In genomic region chr18:5732318-5732717, GRCh38 we compare ENCODE assay signal across 19 cellular contexts.
DNase-seq lines count a peak whose midpoint lies in the region; ATAC-seq, FAIRE-seq and TF ChIP-seq lines count a peak whose summit lies in the region.
"Had no signal": no experiment of that assay in that cellular context is flagged by ENCODE, and none has a peak within 500 bp of the region (broad histone marks: within the 10 kb centered on the region; RNA-seq: fewer than 3 reads in every experiment).

No MANE protein-coding gene starts in this region.

- dilution Hi-C loops in IMR-90 (cut with HindIII; ENCODE audit: low sequenced_read_pairs, unreplicated experiment) = no loop called here

- POLR2A ChIA-PET in IMR-90 (lab: Charles Lee; ENCODE audit: unreplicated experiment) (no interaction called here), H1 (lab: Charles Lee; ENCODE audit: partially characterized antibody) (no interaction called here)

- H3K23ac ChIP-seq in IMR-90 (ENCODE audit: low read depth, low read length) (no peak overlapping the region), H1 (ENCODE audit: insufficient read length) (peak overlapping the region; percentile 19)

- no peak for TF ChIP-seq RAD21 in IMR-90 (IDR thresholded peaks at IDR 0.05; ENCODE audit: low read length)
- no peak for TF ChIP-seq RAD21 in H1 (IDR thresholded peaks at IDR 0.05 in 1 of 2, conservative IDR thresholded peaks at IDR 0.05 in 1 of 2; ENCODE audit: low read depth in 2 of 2, low read length in 2 of 2)

- TF ChIP-seq EP300 in H1 (IDR thresholded peaks at IDR 0.05; ENCODE audit: borderline replicate concordance in 1 of 2, low read depth in 2 of 2, low read length in 2 of 2) = no peak

- H4K8ac ChIP-seq in IMR-90 (ENCODE audit: low read depth in 2 of 2, low read length in 2 of 2) (no peak overlapping the region), H1 (ENCODE audit: extremely low read depth, insufficient read depth, low read length) (no peak overlapping the region)

- H2BK120ac ChIP-seq in IMR-90 (ENCODE audit: low read depth, low read length) = no peak overlapping the region
- no peak overlapping the region for H2BK120ac ChIP-seq in H1 (replicated peaks; ENCODE audit: low read depth, low read length)

- H3K36me3 ChIP-seq in IMR-90 (ENCODE audit: control insufficient read depth, insufficient read depth, low read length) (no peaks in the 10 kb centered on the region), H1 (ENCODE audit: control insufficient read depth in 2 of 4, insufficient read depth in 4 of 4, low read length in 3 of 4) (no peaks in the 10 kb centered on the region), upper lobe of right lung (no peaks in the 10 kb centered on the region)
- H3K36me3 ChIP-seq: HAP-1 had no signal

- WGBS in IMR-90 (ENCODE audit: extremely low coverage in 2 of 2, insufficient read length in 1 of 2), 2 experiments = 59% methylated on average over 3 of the region's 7 CpGs; no CpG with 5 or more reads in 1 of the 2 experiments
- 91% methylated on average over 7 of the region's 7 CpGs; no CpG with 5 or more reads in 1 of the 2 experiments for WGBS in H1 (ENCODE audit: extremely low coverage in 1 of 2, insufficient coverage in 1 of 2, insufficient read length in 1 of 2, insufficient replicate concordance in 2 of 2, low coverage in 1 of 2, low lambda C conversion rate in 2 of 2, missing lambda C conversion rate in 1 of 2), 2 experiments

- BruUV-seq in IMR-90 (replicated peaks; lab: Mats Ljungman, UMichigan) = no TSS peak

- H3K4me1 ChIP-seq in IMR-90 (ENCODE audit: control insufficient read depth, insufficient read depth, low read length) (no peaks in the 10 kb centered on the region), H1 (replicated peaks in 1 of 4; ENCODE audit: control insufficient read depth in 3 of 4, insufficient read depth in 4 of 4, low read length in 3 of 4) (0 out of 7 replicates have a peak, but pooled peaks cover 0 to 4% (median 0%) of the 10 kb centered on the region in 4 experiments), upper lobe of right lung (no peaks in the 10 kb centered on the region)
- H3K4me1 ChIP-seq: HAP-1 had no signal

- H4K5ac ChIP-seq in IMR-90 (ENCODE audit: low read depth, low read length) = no peak overlapping the region
- no peak overlapping the region for H4K5ac ChIP-seq in H1 (ENCODE audit: insufficient read length, low read depth, low read length)

- no peaks in the 10 kb centered on the region for H3K79me1 ChIP-seq in IMR-90 (ENCODE audit: low read depth in 1 of 2, low read length in 2 of 2)
- H3K79me1 ChIP-seq in H1 (ENCODE audit: low read depth, low read length) = 0 out of 2 replicates have a peak, but pooled peaks cover 2% of the 10 kb centered on the region

- H3K27ac ChIP-seq in IMR-90 (ENCODE audit: insufficient read depth, low read length) = no peak overlapping the region
- H3K27ac ChIP-seq in H1 (ENCODE audit: low read depth, low read length) = no peak overlapping the region
- no peak overlapping the region for H3K27ac ChIP-seq in upper lobe of right lung
- no peak overlapping the region for H3K27ac ChIP-seq in caudate nucleus (ENCODE audit: low read depth, low read length)

- in situ Hi-C loops in IMR-90 (cut with MboI; ENCODE audit: low sequenced_read_pairs) = no loop called here

- no peaks in the 10 kb centered on the region for H3K9me3 ChIP-seq in IMR-90 (ENCODE audit: control insufficient read depth, insufficient read depth, low read length)
- H3K9me3 ChIP-seq in H1 (ENCODE audit: insufficient read depth in 2 of 2, low read depth in 1 of 2, low read length in 1 of 2) = no peaks in the 10 kb centered on the region
- H3K9me3 ChIP-seq in upper lobe of right lung = no peaks in the 10 kb centered on the region
- H3K9me3 ChIP-seq: HAP-1 had no signal

- H3K27me3 ChIP-seq in IMR-90 (ENCODE audit: control insufficient read depth, insufficient read depth, low read length) (no peaks in the 10 kb centered on the region), H1 (replicated peaks in 1 of 4; ENCODE audit: control insufficient read depth in 3 of 4, extremely low read depth in 1 of 4, insufficient read depth in 3 of 4, low read length in 3 of 4) (no peaks in the 10 kb centered on the region), upper lobe of right lung (no peaks in the 10 kb centered on the region)

- TF ChIP-seq POLR2A in GM12891 (IDR thresholded peaks at IDR 0.05; ENCODE audit: low read depth, low read length) (no peak), IMR-90 (IDR thresholded peaks at IDR 0.05; ENCODE audit: low read depth, low read length) (no peak), H1 (IDR thresholded peaks at IDR 0.05; ENCODE audit: control extremely low read depth in 1 of 2, low read depth in 2 of 2, low read length in 2 of 2) (no peak)

- H3K14ac ChIP-seq in IMR-90 (replicated peaks; ENCODE audit: low read depth, low read length) (no peak overlapping the region), H1 (ENCODE audit: insufficient read length) (no peak overlapping the region)

- TF ChIP-seq CTCF in IMR-90 (conservative IDR thresholded peaks at IDR 0.05; ENCODE audit: low read depth, low read length) (no peak), H1 (IDR thresholded peaks at IDR 0.05; ENCODE audit: control extremely low read depth in 1 of 3, insufficient read depth in 1 of 3, low read depth in 1 of 3, low read length in 3 of 3) (no peak), upper lobe of right lung (IDR thresholded peaks at IDR 0.05) (no peak)

- H2BK20ac ChIP-seq in IMR-90 (ENCODE audit: low read depth, low read length) (no peak overlapping the region), H1 (ENCODE audit: low read length) (no peak overlapping the region; the same call in 1 of the 2 replicates)

- H3K18ac ChIP-seq in IMR-90 (ENCODE audit: low read depth, low read length) (no peak overlapping the region), H1 (ENCODE audit: extremely low read depth, low read length) (no peak overlapping the region)

- 0 out of 4 replicates have a peak, but pooled peaks cover 0 to 4% of the 10 kb centered on the region in 2 experiments for H3K79me2 ChIP-seq in H1 (ENCODE audit: control insufficient read depth in 1 of 2, insufficient read depth in 2 of 2, low read length in 2 of 2)

- H3K23me2 ChIP-seq in H1 (ENCODE audit: low read depth, low read length) = peaks cover 4% of the 10 kb centered on the region; the same call in 1 of the 2 replicates

- no peak overlapping the region for H3K4me3 ChIP-seq in IMR-90 (ENCODE audit: insufficient read depth, low read depth, low read length)
- H3K4me3 ChIP-seq in H1 (ENCODE audit: extremely low read depth in 1 of 4, insufficient read depth in 2 of 4, low read depth in 3 of 4, low read length in 4 of 4) = no peak overlapping the region
- no peak overlapping the region for H3K4me3 ChIP-seq in upper lobe of right lung
- H3K4me3 ChIP-seq: GM23338, HAP-1 had no signal

- H2BK15ac ChIP-seq in IMR-90 (ENCODE audit: low read depth, low read length) = no peak overlapping the region
- peak overlapping the region; percentile 62; the same call in 1 of the 2 replicates for H2BK15ac ChIP-seq in H1 (ENCODE audit: low read length)

- H3K4me2 ChIP-seq in IMR-90 (ENCODE audit: low read depth, low read length) (no peak overlapping the region), H1 (ENCODE audit: insufficient read depth in 1 of 2, low read depth in 2 of 2, low read length in 2 of 2) (no peak overlapping the region)
- H3K4me2 ChIP-seq: GM23338 had no signal

- H2AK5ac ChIP-seq in IMR-90 (ENCODE audit: low read depth, low read length) (no peak overlapping the region), H1 (ENCODE audit: low read depth, low read length) (peak overlapping the region; percentile 94; the same call in 1 of the 2 replicates)

- H3K56ac ChIP-seq in IMR-90 (ENCODE audit: extremely low read depth, insufficient read depth, low read length) (no peak overlapping the region), H1 (replicated peaks; ENCODE audit: insufficient read length, low read depth, low read length) (no peak overlapping the region)

- DNase-seq in GM12891 (ENCODE audit: insufficient read length, low spot score) = no peak
- no peak for DNase-seq in IMR-90
- DNase-seq in H1 (ENCODE audit: low read depth in 1 of 2, low spot score in 2 of 2) = no peak
- DNase-seq in upper lobe of right lung = no peak
- DNase-seq in OCI-M2 (lab: John Stamatoyannopoulos, UW; ENCODE audit: unreplicated experiment) = no peak
- no peak for DNase-seq in caudate nucleus (lab: John Stamatoyannopoulos, UW)
- no peak for DNase-seq in RPMI8226
- no peak for DNase-seq in pons (ENCODE audit: low spot score)
- DNase-seq: C1 segment of cervical spinal cord; Calu3; CD4-positive, alpha-beta memory T cell; COR-L47; DMS53; DMS79 treated with DMSO at 0.1 percent for 48 hours; GF-D8 had no signal

- peak overlapping the region; percentile 10 for H2AK9ac ChIP-seq in IMR-90 (replicated peaks; ENCODE audit: low read depth, low read length, poor library complexity)

- CTCF ChIA-PET in IMR-90 (lab: Yijun Ruan, JAX) = no interaction called here
- CTCF ChIA-PET in H1 (lab: Charles Lee; ENCODE audit: partially characterized antibody) = no interaction called here

- H3K9me1 ChIP-seq in IMR-90 (ENCODE audit: insufficient read depth, low read length) = peaks cover 4% of the 10 kb centered on the region; the same call in 1 of the 2 replicates

- H3K9ac ChIP-seq in IMR-90 (ENCODE audit: low read depth, low read length) (no peak overlapping the region), H1 (replicated peaks in 1 of 4; ENCODE audit: extremely low read depth in 1 of 4, low read depth in 3 of 4, low read length in 3 of 4) (no peak overlapping the region)

- H4K20me1 ChIP-seq in IMR-90 (ENCODE audit: insufficient read depth, low read length) (no peaks in the 10 kb centered on the region), H1 (replicated peaks in 1 of 2; ENCODE audit: control insufficient read depth in 1 of 2, insufficient read depth in 2 of 2, low read length in 2 of 2) (peaks cover 0 to 3% of the 10 kb centered on the region in 2 experiments)

- H4K91ac ChIP-seq in IMR-90 (ENCODE audit: insufficient read depth, low read depth, low read length) (no peak overlapping the region), H1 (replicated peaks; ENCODE audit: insufficient read length, low read length) (peak overlapping the region; percentile 51)

- intact Hi-C loops in IMR-90 (cut with micrococcal nuclease) (no loop called here), upper lobe of right lung (cut with DNase I) (no loop called here)

- H2AFZ ChIP-seq in IMR-90 (replicated peaks; ENCODE audit: low read length, poor library complexity) (peak overlapping the region; percentile 56), H1 (ENCODE audit: low read length) (no peak overlapping the region)

- H3K4ac ChIP-seq in IMR-90 (ENCODE audit: low read depth, low read length) (no peak overlapping the region), H1 (replicated peaks; ENCODE audit: insufficient read length, low read depth, low read length) (no peak overlapping the region)

- H2BK12ac ChIP-seq in H1 (ENCODE audit: low read depth, low read length) = peak overlapping the region; percentile 81; the same call in 1 of the 2 replicates

- ATAC-seq in IMR-90 (ENCODE audit: low read depth) (no peak), upper lobe of right lung (peak; percentile 19)
- ATAC-seq: GM23338 had no signal

- H2BK5ac ChIP-seq in IMR-90 (ENCODE audit: low read depth, low read length, poor library complexity, severe bottlenecking) (peak overlapping the region; percentile 26), H1 (ENCODE audit: low read depth, low read length) (no peak overlapping the region)

- FAIRE-seq in GM12891 (lab: Jason Lieb, UNC) (peak; percentile 40), H1 (lab: Jason Lieb, UNC) (no peak)
- FAIRE-seq: GM18507, H54 had no signal

TF ChIP-seq in H1, 55 proteins besides CTCF, POLR2A, EP300 and RAD21 (continues in another document):
- TF ChIP-seq SP4 (IDR thresholded peaks at IDR 0.05; ENCODE audit: low read length) = no peak
